ENCODE assay signal across 8 cellular contexts in genomic region chr13:55493297-55493696, GRCh38.
"Had no signal": no experiment of that assay in that cellular context is flagged by ENCODE, and none has a peak within 500 bp of the region (broad histone marks: within the 10 kb centered on the region; RNA-seq: fewer than 3 reads in every experiment).

No MANE protein-coding gene starts in this region.

- H3K4me1 Mint-ChIP-seq: IgD-negative memory B cell had no signal

- H3K4me2 ChIP-seq: KMS-11 had no signal

- H3K27ac ChIP-seq: HL-60, KMS-11 had no signal

- ATAC-seq: K562 had no signal

- H3K27me3 Mint-ChIP-seq: IgD-negative memory B cell had no signal

- FAIRE-seq: HTR-8/SVneo, K562 had no signal

- H3K4me3 Mint-ChIP-seq: IgD-negative memory B cell had no signal

- H3K9ac ChIP-seq: KMS-11 had no signal

- H3K4me3 ChIP-seq: K562 had no signal

- DNase-seq: IMR-90, KBM-7, KG1 had no signal

- H3K27ac Mint-ChIP-seq: IgD-negative memory B cell had no signal
